25 cellular contexts compared by ENCODE assay signal in the genomic region with DNA sequence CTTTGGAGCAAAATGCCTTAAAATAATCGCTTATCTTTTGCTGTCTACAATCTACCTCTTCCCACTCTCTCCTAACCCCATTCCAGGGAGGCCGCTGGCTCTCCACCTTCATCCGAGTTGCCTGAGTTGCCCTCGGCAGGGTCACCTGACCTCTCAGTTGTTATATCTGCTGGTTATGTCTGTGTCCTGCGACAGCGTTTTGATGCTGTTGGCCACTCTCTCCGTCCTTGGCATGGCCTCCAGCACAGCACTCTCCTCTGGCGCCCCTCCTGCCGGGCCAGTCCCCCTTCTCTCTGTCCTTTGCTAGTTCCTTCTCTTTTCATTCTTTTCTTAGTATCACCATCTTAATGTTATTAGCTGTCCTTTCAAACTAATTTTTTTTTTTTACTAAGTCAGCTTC.
"Had no signal": no experiment of that assay in that cellular context is flagged by ENCODE, and none has a peak within 500 bp of the region (broad histone marks: within the 10 kb centered on the region; RNA-seq: fewer than 3 reads in every experiment).

No MANE protein-coding gene starts in this region.

- H2AFZ ChIP-seq: hepatocyte, parathyroid adenoma had no signal

- ATAC-seq: lower lobe of right lung; naive thymus-derived CD8-positive, alpha-beta T cell; upper lobe of right lung had no signal

- H3K27ac ChIP-seq: heart right ventricle, hepatocyte, lower lobe of right lung, parathyroid adenoma, psoas muscle, skin epidermis, suprapubic skin, thoracic aorta, tibial artery, upper lobe of right lung had no signal

- FAIRE-seq: keratinocyte, urothelium cell line had no signal

- H3K9ac ChIP-seq: parathyroid adenoma had no signal

- H3K4me1 ChIP-seq: lower lobe of right lung, parathyroid adenoma, tibial artery, upper lobe of right lung had no signal

- DNase-seq: lower lobe of right lung; mammary epithelial cell; mesenchymal stem cell; naive thymus-derived CD8-positive, alpha-beta T cell; occipital lobe; psoas muscle; stimulated activated CD4-positive, alpha-beta T cell treated with anti-CD3 and anti-CD28 coated beads, Interleukin-12 subunit alpha, Interleukin-12 subunit beta, amount 100 ng/mL, for 4 hours; stimulated activated CD4-positive, alpha-beta T cell treated with anti-CD3 and anti-CD28 coated beads, Interleukin-15, amount 100 ng/mL, for 24 hours; stimulated activated CD4-positive, alpha-beta T cell treated with anti-CD3 and anti-CD28 coated beads, Interleukin-2, amount 100 ng/mL, for 24 hours; stimulated activated CD4-positive, alpha-beta T cell treated with anti-CD3 and anti-CD28 coated beads, Interleukin-4, amount 100 ng/mL, for 1 hour; stimulated activated naive CD4-positive, alpha-beta T cell; tibial artery; trophoblast cell; upper lobe of right lung had no signal

- H3K79me2 ChIP-seq: hepatocyte, parathyroid adenoma had no signal

- H3K27me3 ChIP-seq: heart right ventricle, hepatocyte, suprapubic skin, tibial artery, upper lobe of right lung had no signal

- H3K27me3 Mint-ChIP-seq: naive thymus-derived CD8-positive, alpha-beta T cell; stimulated activated naive CD8-positive, alpha-beta T cell treated with anti-CD3 and anti-CD28 coated beads, Interleukin-15, Interleukin-2, amounts not matched to agents 100 ng/mL and 50 ng/mL, for 24 hours had no signal

- H3K4me1 Mint-ChIP-seq: nephron, neural crest cell had no signal

- H3K27ac Mint-ChIP-seq: nephron; stimulated activated naive CD8-positive, alpha-beta T cell treated with anti-CD3 and anti-CD28 coated beads, Interleukin-15, Interleukin-2, amounts not matched to agents 100 ng/mL and 50 ng/mL, for 24 hours had no signal

- H3K9me3 Mint-ChIP-seq: naive thymus-derived CD8-positive, alpha-beta T cell; nephron; neural crest cell; stimulated activated naive CD8-positive, alpha-beta T cell treated with anti-CD3 and anti-CD28 coated beads, Interleukin-15, Interleukin-2, amounts not matched to agents 100 ng/mL and 50 ng/mL, for 24 hours had no signal

- H3K9me3 ChIP-seq: heart right ventricle, lower lobe of right lung, psoas muscle, suprapubic skin, thoracic aorta, tibial artery, upper lobe of right lung had no signal

- H3K4me2 ChIP-seq: hepatocyte had no signal

- H3K4me3 Mint-ChIP-seq: naive thymus-derived CD8-positive, alpha-beta T cell; nephron; neural crest cell; stimulated activated naive CD8-positive, alpha-beta T cell treated with anti-CD3 and anti-CD28 coated beads, Interleukin-15, Interleukin-2, amounts not matched to agents 100 ng/mL and 50 ng/mL, for 24 hours had no signal

- H3K4me3 ChIP-seq: heart right ventricle, hepatocyte, lower lobe of right lung, psoas muscle, skin epidermis, suprapubic skin, thoracic aorta, tibial artery, upper lobe of right lung had no signal
